ENCODE assay signal across 1 cellular context in the genomic region with DNA sequence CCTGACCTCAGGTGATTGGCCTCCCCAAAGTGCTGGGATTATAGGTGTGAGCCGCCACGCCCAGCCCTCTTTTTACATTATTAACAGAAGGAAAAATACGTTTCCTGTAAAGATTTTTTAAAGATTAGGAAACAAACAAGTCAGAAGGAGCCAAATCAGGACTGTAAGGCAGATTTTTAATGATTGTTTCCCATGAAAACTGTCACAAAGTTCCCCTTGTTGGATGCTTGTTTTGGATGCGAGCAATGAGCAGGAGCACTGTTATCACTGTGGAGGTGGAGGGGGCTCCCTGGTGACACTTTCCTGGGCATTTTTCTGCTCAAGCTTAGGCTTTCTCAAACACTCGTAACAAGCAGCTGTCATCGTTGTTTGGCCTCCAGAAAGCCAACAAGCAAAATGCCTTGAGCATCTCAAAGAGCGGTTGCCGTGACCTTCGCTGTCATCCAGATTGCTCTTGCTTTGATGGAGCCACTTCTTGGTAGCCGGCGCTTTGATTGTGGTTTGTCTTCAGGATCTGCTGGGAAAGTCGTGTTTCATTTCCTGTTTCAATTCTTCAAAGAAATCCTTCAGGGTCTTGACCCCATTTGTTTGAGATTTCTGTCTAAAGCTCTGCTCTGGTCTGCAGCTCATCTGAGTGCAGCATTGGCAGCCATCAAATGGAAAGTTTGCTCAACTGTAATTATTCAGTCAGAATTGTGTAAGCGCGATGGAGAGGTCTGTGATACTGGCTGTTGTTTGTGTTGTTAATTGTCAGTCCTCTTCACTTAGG.
TF ChIP-seq lines count a peak whose summit lies in the region.

No MANE protein-coding gene starts in this region.

TF ChIP-seq in HepG2, 621 proteins besides CTCF, POLR2A, EP300 and RAD21 (continued from another document and continues in another):
- TF ChIP-seq GMEB1 (CRISPR knock-in tag; IDR thresholded peaks at IDR 0.05; ENCODE audit: borderline replicate concordance) (no peak), ZFP36L1 (CRISPR knock-in tag; IDR thresholded peaks at IDR 0.05) (no peak), ZNF121 (CRISPR knock-in tag; IDR thresholded peaks at IDR 0.05) (no peak), BRF2 (CRISPR knock-in tag; IDR thresholded peaks at IDR 0.05) (no peak), ZNF749 (CRISPR knock-in tag; IDR thresholded peaks at IDR 0.05; ENCODE audit: borderline replicate concordance) (peak; percentile 82; the same call in 1 of the 2 replicates), HMGA1 (CRISPR knock-in tag; conservative IDR thresholded peaks at IDR 0.05) (no peak), RXRA (CRISPR knock-in tag; IDR thresholded peaks at IDR 0.05) (peak; percentile 96), ZSCAN31 (CRISPR knock-in tag; IDR thresholded peaks at IDR 0.05; ENCODE audit: low read depth) (no peak; the same call in 1 of the 2 replicates), ZNF230 (CRISPR knock-in tag; IDR thresholded peaks at IDR 0.05) (no peak), IKZF4 (CRISPR knock-in tag; IDR thresholded peaks at IDR 0.05; ENCODE audit: borderline replicate concordance, low read depth, not compliant biosample characterization) (no peak), ZNF768 (CRISPR knock-in tag; IDR thresholded peaks at IDR 0.05) (no peak), PRPF4 (IDR thresholded peaks at IDR 0.05; ENCODE audit: low read depth, low read length, poor library complexity, severe bottlenecking) (no peak), CBX5 (CRISPR knock-in tag; IDR thresholded peaks at IDR 0.05; ENCODE audit: borderline replicate concordance) (0 out of 2 replicates have a peak, but pooled peaks have one; percentile 43), ERF (CRISPR knock-in tag; IDR thresholded peaks at IDR 0.05) (peak; percentile 75; the same call in 1 of the 2 replicates), KMT2A (CRISPR knock-in tag; IDR thresholded peaks at IDR 0.05) (no peak; the same call in 1 of the 2 replicates), ZNF292 (CRISPR knock-in tag; IDR thresholded peaks at IDR 0.05; ENCODE audit: borderline replicate concordance, low read depth) (peak; percentile 62; the same call in 1 of the 2 replicates), ZNF572 (CRISPR knock-in tag; IDR thresholded peaks at IDR 0.05) (no peak), PBX2 (CRISPR knock-in tag; IDR thresholded peaks at IDR 0.05) (peak; percentile 27; the same call in 1 of the 2 replicates), SP1 (IDR thresholded peaks at IDR 0.05) (no peak), SP1 (CRISPR knock-in tag; IDR thresholded peaks at IDR 0.05) (no peak), MAFG (CRISPR knock-in tag; IDR thresholded peaks at IDR 0.05) (no peak), ZNF883 (CRISPR knock-in tag; IDR thresholded peaks at IDR 0.05; ENCODE audit: not compliant biosample characterization) (no peak), HIVEP1 (CRISPR knock-in tag; IDR thresholded peaks at IDR 0.05) (0 out of 2 replicates have a peak, but pooled peaks have one; percentile 18), SMARCC2 (IDR thresholded peaks at IDR 0.05) (no peak), TBP (CRISPR knock-in tag; IDR thresholded peaks at IDR 0.05) (no peak), MAZ (IDR thresholded peaks at IDR 0.05; ENCODE audit: borderline replicate concordance, low read depth, low read length) (no peak), MAZ (CRISPR knock-in tag; IDR thresholded peaks at IDR 0.05; ENCODE audit: low read depth) (no peak), NONO (IDR thresholded peaks at IDR 0.05) (no peak), NONO (CRISPR knock-in tag; conservative IDR thresholded peaks at IDR 0.05) (no peak), KLF6 (CRISPR knock-in tag; IDR thresholded peaks at IDR 0.05) (no peak), FIP1L1 (IDR thresholded peaks at IDR 0.05; ENCODE audit: borderline replicate concordance, insufficient read depth, low read depth, low read length) (no peak), ZNF24 (IDR thresholded peaks at IDR 0.05) (no peak), ARNTL (CRISPR knock-in tag; IDR thresholded peaks at IDR 0.05) (no peak), ZNF709 (CRISPR knock-in tag; IDR thresholded peaks at IDR 0.05) (no peak), SRSF1 (optimal IDR thresholded peaks at IDR 0.05; ENCODE audit: low read depth, low read length) (no peak), KAT7 (CRISPR knock-in tag; IDR thresholded peaks at IDR 0.05; ENCODE audit: borderline replicate concordance) (peak; percentile 88; the same call in 1 of the 2 replicates), SSRP1 (CRISPR knock-in tag; IDR thresholded peaks at IDR 0.05) (no peak), ISX (CRISPR knock-in tag; conservative IDR thresholded peaks at IDR 0.05) (no peak), AGO2 (optimal IDR thresholded peaks at IDR 0.05; ENCODE audit: low read depth, low read length) (no peak), ZBTB7B (CRISPR knock-in tag; IDR thresholded peaks at IDR 0.05) (peak; percentile 69; the same call in 1 of the 2 replicates), GLI4 (CRISPR knock-in tag; IDR thresholded peaks at IDR 0.05; ENCODE audit: borderline replicate concordance) (no peak), TOE1 (CRISPR knock-in tag; IDR thresholded peaks at IDR 0.05) (0 out of 2 replicates have a peak, but pooled peaks have one; percentile 52), PRMT3 (CRISPR knock-in tag; IDR thresholded peaks at IDR 0.05; ENCODE audit: borderline replicate concordance, low read depth) (no peak), GPN1 (CRISPR knock-in tag; IDR thresholded peaks at IDR 0.05; ENCODE audit: borderline replicate concordance) (no peak), ZNF674 (CRISPR knock-in tag; IDR thresholded peaks at IDR 0.05; ENCODE audit: low read depth) (no peak), FOXP4 (CRISPR knock-in tag; IDR thresholded peaks at IDR 0.05) (peak; percentile 89), ZNF530 (CRISPR knock-in tag; IDR thresholded peaks at IDR 0.05; ENCODE audit: low read depth) (no peak), RORA (CRISPR knock-in tag; IDR thresholded peaks at IDR 0.05) (no peak), TAF15 (IDR thresholded peaks at IDR 0.05; ENCODE audit: low read depth, low read length, poor library complexity, severe bottlenecking) (no peak), NFE2L1 (CRISPR knock-in tag; IDR thresholded peaks at IDR 0.05; ENCODE audit: borderline replicate concordance) (no peak), ZMAT5 (CRISPR knock-in tag; IDR thresholded peaks at IDR 0.05; ENCODE audit: borderline replicate concordance, low read depth) (no peak), DNMT1 (CRISPR knock-in tag; IDR thresholded peaks at IDR 0.05) (no peak), NFYC (CRISPR knock-in tag; IDR thresholded peaks at IDR 0.05) (no peak)
- TF ChIP-seq, protein P1, sequence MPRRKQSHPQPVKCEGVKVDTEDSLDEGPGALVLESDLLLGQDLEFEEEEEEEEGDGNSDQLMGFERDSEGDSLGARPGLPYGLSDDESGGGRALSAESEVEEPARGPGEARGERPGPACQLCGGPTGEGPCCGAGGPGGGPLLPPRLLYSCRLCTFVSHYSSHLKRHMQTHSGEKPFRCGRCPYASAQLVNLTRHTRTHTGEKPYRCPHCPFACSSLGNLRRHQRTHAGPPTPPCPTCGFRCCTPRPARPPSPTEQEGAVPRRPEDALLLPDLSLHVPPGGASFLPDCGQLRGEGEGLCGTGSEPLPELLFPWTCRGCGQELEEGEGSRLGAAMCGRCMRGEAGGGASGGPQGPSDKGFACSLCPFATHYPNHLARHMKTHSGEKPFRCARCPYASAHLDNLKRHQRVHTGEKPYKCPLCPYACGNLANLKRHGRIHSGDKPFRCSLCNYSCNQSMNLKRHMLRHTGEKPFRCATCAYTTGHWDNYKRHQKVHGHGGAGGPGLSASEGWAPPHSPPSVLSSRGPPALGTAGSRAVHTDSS (CRISPR knock-in tag; conservative IDR thresholded peaks at IDR 0.05), result no peak
- TF ChIP-seq, protein P2, sequence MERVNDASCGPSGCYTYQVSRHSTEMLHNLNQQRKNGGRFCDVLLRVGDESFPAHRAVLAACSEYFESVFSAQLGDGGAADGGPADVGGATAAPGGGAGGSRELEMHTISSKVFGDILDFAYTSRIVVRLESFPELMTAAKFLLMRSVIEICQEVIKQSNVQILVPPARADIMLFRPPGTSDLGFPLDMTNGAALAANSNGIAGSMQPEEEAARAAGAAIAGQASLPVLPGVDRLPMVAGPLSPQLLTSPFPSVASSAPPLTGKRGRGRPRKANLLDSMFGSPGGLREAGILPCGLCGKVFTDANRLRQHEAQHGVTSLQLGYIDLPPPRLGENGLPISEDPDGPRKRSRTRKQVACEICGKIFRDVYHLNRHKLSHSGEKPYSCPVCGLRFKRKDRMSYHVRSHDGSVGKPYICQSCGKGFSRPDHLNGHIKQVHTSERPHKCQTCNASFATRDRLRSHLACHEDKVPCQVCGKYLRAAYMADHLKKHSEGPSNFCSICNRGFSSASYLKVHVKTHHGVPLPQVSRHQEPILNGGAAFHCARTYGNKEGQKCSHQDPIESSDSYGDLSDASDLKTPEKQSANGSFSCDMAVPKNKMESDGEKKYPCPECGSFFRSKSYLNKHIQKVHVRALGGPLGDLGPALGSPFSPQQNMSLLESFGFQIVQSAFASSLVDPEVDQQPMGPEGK (CRISPR knock-in tag; IDR thresholded peaks at IDR 0.05), result peak; percentile 84
- TF ChIP-seq, protein P3, sequence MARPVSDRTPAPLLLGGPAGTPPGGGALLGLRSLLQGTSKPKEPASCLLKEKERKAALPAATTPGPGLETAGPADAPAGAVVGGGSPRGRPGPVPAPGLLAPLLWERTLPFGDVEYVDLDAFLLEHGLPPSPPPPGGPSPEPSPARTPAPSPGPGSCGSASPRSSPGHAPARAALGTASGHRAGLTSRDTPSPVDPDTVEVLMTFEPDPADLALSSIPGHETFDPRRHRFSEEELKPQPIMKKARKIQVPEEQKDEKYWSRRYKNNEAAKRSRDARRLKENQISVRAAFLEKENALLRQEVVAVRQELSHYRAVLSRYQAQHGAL (CRISPR knock-in tag; IDR thresholded peaks at IDR 0.05; ENCODE audit: not compliant biosample characterization), result no peak
- TF ChIP-seq, protein P4, sequence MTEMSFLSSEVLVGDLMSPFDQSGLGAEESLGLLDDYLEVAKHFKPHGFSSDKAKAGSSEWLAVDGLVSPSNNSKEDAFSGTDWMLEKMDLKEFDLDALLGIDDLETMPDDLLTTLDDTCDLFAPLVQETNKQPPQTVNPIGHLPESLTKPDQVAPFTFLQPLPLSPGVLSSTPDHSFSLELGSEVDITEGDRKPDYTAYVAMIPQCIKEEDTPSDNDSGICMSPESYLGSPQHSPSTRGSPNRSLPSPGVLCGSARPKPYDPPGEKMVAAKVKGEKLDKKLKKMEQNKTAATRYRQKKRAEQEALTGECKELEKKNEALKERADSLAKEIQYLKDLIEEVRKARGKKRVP (CRISPR knock-in tag; IDR thresholded peaks at IDR 0.05), result 0 out of 4 replicates have a peak, but pooled peaks of 1 of the 2 experiments have one; percentile 32
- TF ChIP-seq, protein P5, sequence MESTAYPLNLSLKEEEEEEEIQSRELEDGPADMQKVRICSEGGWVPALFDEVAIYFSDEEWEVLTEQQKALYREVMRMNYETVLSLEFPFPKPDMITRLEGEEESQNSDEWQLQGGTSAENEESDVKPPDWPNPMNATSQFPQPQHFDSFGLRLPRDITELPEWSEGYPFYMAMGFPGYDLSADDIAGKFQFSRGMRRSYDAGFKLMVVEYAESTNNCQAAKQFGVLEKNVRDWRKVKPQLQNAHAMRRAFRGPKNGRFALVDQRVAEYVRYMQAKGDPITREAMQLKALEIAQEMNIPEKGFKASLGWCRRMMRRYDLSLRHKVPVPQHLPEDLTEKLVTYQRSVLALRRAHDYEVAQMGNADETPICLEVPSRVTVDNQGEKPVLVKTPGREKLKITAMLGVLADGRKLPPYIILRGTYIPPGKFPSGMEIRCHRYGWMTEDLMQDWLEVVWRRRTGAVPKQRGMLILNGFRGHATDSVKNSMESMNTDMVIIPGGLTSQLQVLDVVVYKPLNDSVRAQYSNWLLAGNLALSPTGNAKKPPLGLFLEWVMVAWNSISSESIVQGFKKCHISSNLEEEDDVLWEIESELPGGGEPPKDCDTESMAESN (CRISPR knock-in tag; conservative IDR thresholded peaks at IDR 0.05), result 0 out of 2 replicates have a peak, but pooled peaks have one; percentile 26
